8 cellular contexts compared by ENCODE assay signal in genomic region chr15:40764766-40765136, GRCh38. TPM values are rescaled to one million over a fixed set of nuclear protein-coding genes. Genes with fewer than 3 reads are reported as not detected.
DNase-seq lines count a peak whose midpoint lies in the region; ATAC-seq, FAIRE-seq and TF ChIP-seq lines count a peak whose summit lies in the region.

No MANE protein-coding gene starts in this region.

- no peaks in the 10 kb centered on the region for H3K9me2 ChIP-seq in PC-3 (replicated peaks; ENCODE audit: low read length)

- H3K27me3 ChIP-seq in GM06990 (replicated peaks; ENCODE audit: control insufficient read depth, insufficient read depth, low read length) (no peaks in the 10 kb centered on the region), PC-3 (ENCODE audit: low read length) (no peaks in the 10 kb centered on the region), esophagus muscularis mucosa (no peaks in the 10 kb centered on the region), parathyroid adenoma (ENCODE audit: control insufficient read depth, insufficient read depth, low read length) (no peaks in the 10 kb centered on the region)

- 71% methylated on average over 5 of the region's 6 CpGs for whole genome bisulfite sequencing in esophagus muscularis mucosa

- CTCF ChIA-PET in PC-3 (lab: Charles Lee), result interaction anchor here (1.4 to 1.9 kb wide), 2 partner anchors 18 to 109 kb away, joined by 5 to 11 read pairs; no protein-coding TSS in a partner anchor

- H3K9me3 ChIP-seq in PC-3 (ENCODE audit: low read length) (no peaks in the 10 kb centered on the region), esophagus muscularis mucosa (no peaks in the 10 kb centered on the region), parathyroid adenoma (ENCODE audit: control insufficient read depth, low read length) (no peaks in the 10 kb centered on the region)

- no peaks in the 10 kb centered on the region for H3K79me2 ChIP-seq in PC-3 (ENCODE audit: low read length)
- H3K79me2 ChIP-seq in parathyroid adenoma, result no peaks in the 10 kb centered on the region

- no peak for TF ChIP-seq CTCF in GM06990 (IDR thresholded peaks at IDR 0.05; ENCODE audit: insufficient read depth, low read length, poor library complexity, severe bottlenecking)
- no peak for TF ChIP-seq CTCF in PC-3 (conservative IDR thresholded peaks at IDR 0.05; ENCODE audit: low read depth, low read length)
- no peak for TF ChIP-seq CTCF in esophagus muscularis mucosa (IDR thresholded peaks at IDR 0.05)
- TF ChIP-seq CTCF in parathyroid adenoma (IDR thresholded peaks at IDR 0.05), result no peak
- TF ChIP-seq CTCF in D721Med (IDR thresholded peaks at IDR 0.05; ENCODE audit: insufficient read depth, missing control alignments), result no peak

- ATAC-seq in PC-3, result no peak
- no peak for ATAC-seq in GM21515 (IDR thresholded peaks at IDR 0.05; ENCODE audit: unreplicated experiment)

- H3K36me3 ChIP-seq in GM06990 (ENCODE audit: control insufficient read depth, insufficient read depth, low read length) (peaks cover 7% of the 10 kb centered on the region), PC-3 (ENCODE audit: low read depth, low read length) (no peaks in the 10 kb centered on the region), esophagus muscularis mucosa (peaks cover 6 to 27% (median 22%) of the 10 kb centered on the region in 4 donors), parathyroid adenoma (ENCODE audit: control insufficient read depth, insufficient read depth, low read length) (no peaks in the 10 kb centered on the region)

- POLR2A ChIA-PET in PC-3 (lab: Charles Lee; ENCODE audit: unreplicated experiment), result interaction anchor here (0.5 kb wide), 1 partner anchor 444 kb away, joined by 4 read pairs; no protein-coding TSS in a partner anchor

- H3K9ac ChIP-seq in PC-3 (ENCODE audit: low read length), result peak overlapping the region; percentile 45; the same call in 1 of the 2 replicates
- no peak overlapping the region for H3K9ac ChIP-seq in parathyroid adenoma

- peak overlapping the region; percentile 88 for H3K4me2 ChIP-seq in PC-3 (ENCODE audit: low read length)
- peak overlapping the region; percentile 76 for H3K4me2 ChIP-seq in parathyroid adenoma (ENCODE audit: low read length)

- no peak for FAIRE-seq in D721Med (lab: Jason Lieb, UNC)

- H3F3A ChIP-seq in PC-3 (ENCODE audit: low read length, unreplicated experiment), result no peaks in the 10 kb centered on the region

- peaks cover 46% of the 10 kb centered on the region for H3K4me1 ChIP-seq in PC-3 (ENCODE audit: insufficient read depth, low read length)
- H3K4me1 ChIP-seq in esophagus muscularis mucosa, result peaks cover 16 to 56% (median 52%) of the 10 kb centered on the region in 4 donors
- H3K4me1 ChIP-seq in parathyroid adenoma, result peaks cover 3% of the 10 kb centered on the region

- H3K4me3 ChIP-seq in GM06990 (replicated peaks; ENCODE audit: low read depth, low read length), result peak overlapping the region; percentile 69
- peak overlapping the region; percentile 63 for H3K4me3 ChIP-seq in PC-3 (ENCODE audit: low read length)
- H3K4me3 ChIP-seq in esophagus muscularis mucosa, result peak overlapping the region; percentile 58 to 71 (median 59)
- H3K4me3 ChIP-seq in parathyroid adenoma (ENCODE audit: low read depth, low read length), result peak overlapping the region; percentile 46

- no peak for DNase-seq in GM06990 (ENCODE audit: extremely low read depth, insufficient read length)
- no peak for DNase-seq in PC-3
- DNase-seq in esophagus muscularis mucosa (ENCODE audit: extremely low spot score), result no peak
- no peak for DNase-seq in hepatic stellate cell (ENCODE audit: low spot score)
- DNase-seq in D721Med (ENCODE audit: insufficient read length, low spot score), result no peak
- DNase-seq in effector CD4-positive, alpha-beta T cell, result no peak

- TF ChIP-seq EP300 in esophagus muscularis mucosa (IDR thresholded peaks at IDR 0.05), result no peak

- H3K27ac ChIP-seq in PC-3 (ENCODE audit: low read length) (peak overlapping the region; percentile 10; the same call in 1 of the 2 replicates), esophagus muscularis mucosa (replicated peaks in 1 of 4) (peak overlapping the region; percentile 66 to 86 (median 78)), parathyroid adenoma (peak overlapping the region; percentile 56)

- intact Hi-C loops in PC-3 (cut with micrococcal nuclease) (loop anchor here (1.0 kb wide), 1 partner anchor 9 kb away; the partner anchor contains the start of gene RMDN3), esophagus muscularis mucosa (cut with DNase I) (no loop called here)

- no peak for TF ChIP-seq POLR2A in esophagus muscularis mucosa (IDR thresholded peaks at IDR 0.05; ENCODE audit: low read depth)

- no peaks in the 10 kb centered on the region for H4K20me1 ChIP-seq in PC-3 (ENCODE audit: low read length)

- H2AFZ ChIP-seq in PC-3 (ENCODE audit: low read length), result peak overlapping the region; percentile 91; the same call in 1 of the 2 replicates
- H2AFZ ChIP-seq in parathyroid adenoma, result peak overlapping the region; percentile 85

- TSS peak; percentile 9 for BruUV-seq in PC-3 (replicated peaks; lab: Mats Ljungman, UMichigan)

RNA-seq across cellular contexts. Expression of gene GCHFR, which starts 0.9 kb away (rescaled TPM):
- total RNA-seq in PC-3 (2014; rRNA removed), result 58.9 and 65.8 TPM in 2 replicates
- total RNA-seq in esophagus muscularis mucosa, result 10 to 100 TPM in 3 of 4 donors, 1 to 10 TPM in 1; 6.6 to 13.9 (median 11.8) TPM

RNA-seq across cellular contexts. Expression of gene C15orf62, which starts 5.0 kb away (rescaled TPM):
- 0.63 and 1.5 TPM in 2 replicates for total RNA-seq in PC-3 (2014; rRNA removed)
- 1 to 10 TPM in 1 of 4 donors, under 1 TPM in 2, not detected in 1; under 0.01 to 1.1 (median 0.57) TPM for total RNA-seq in esophagus muscularis mucosa

RNA-seq across cellular contexts. Expression of gene RMDN3, which starts 9.7 kb away (rescaled TPM):
- total RNA-seq in PC-3 (2014; rRNA removed), result 21.4 and 34.0 TPM in 2 replicates
- 10 to 100 TPM; 29.5 to 34.9 (median 31.5) TPM for total RNA-seq in esophagus muscularis mucosa

RNA-seq across cellular contexts. Expression of gene ZFYVE19, which starts 42.1 kb away (rescaled TPM):
- total RNA-seq in PC-3 (2014; rRNA removed) (32.3 and 39.6 TPM in 2 replicates), esophagus muscularis mucosa (10 to 100 TPM; 14.4 to 36.8 (median 18.8) TPM)

RNA-seq across cellular contexts. Expression of gene DNAJC17, which starts 42.5 kb away (rescaled TPM):
- total RNA-seq in PC-3 (2014; rRNA removed), result 51.2 and 53.3 TPM in 2 replicates
- 10 to 100 TPM in 3 of 4 donors, 1 to 10 TPM in 1; 10.0 to 23.8 (median 13.9) TPM for total RNA-seq in esophagus muscularis mucosa

Comparison
In these comparisons a context has a peak if more than half of its experiments do, and no peak if none do; other contexts are left out.
1. H3K27ac ChIP-seq: peak in every context shown above with its lines; median percentile 78 in esophagus muscularis mucosa; 56 in parathyroid adenoma; 10 in PC-3.